ENCODE assay signal across 1 cellular context in genomic region chr5:76403713-76403962, GRCh38.
TF ChIP-seq lines count a peak whose summit lies in the region.

No MANE protein-coding gene starts in this region.

TF ChIP-seq in H1, 55 proteins besides CTCF, POLR2A, EP300 and RAD21 (continued from another document):
- TF ChIP-seq SUZ12 (IDR thresholded peaks at IDR 0.05; ENCODE audit: low read length) (peak; percentile 27; the same call in 1 of the 2 replicates), TEAD4 (IDR thresholded peaks at IDR 0.05; ENCODE audit: low read depth, low read length) (no peak), RBBP5 (IDR thresholded peaks at IDR 0.05; ENCODE audit: borderline replicate concordance, low read depth, low read length) (no peak), MAFK (IDR thresholded peaks at IDR 0.05; ENCODE audit: low read depth, low read length) (no peak), CBX5 (IDR thresholded peaks at IDR 0.05; ENCODE audit: low read depth, low read length) (no peak), TBP (IDR thresholded peaks at IDR 0.05; ENCODE audit: low read depth, low read length) (no peak), SP1 (IDR thresholded peaks at IDR 0.05; ENCODE audit: low read depth, low read length) (no peak), FOSL1 (IDR thresholded peaks at IDR 0.05; ENCODE audit: insufficient read depth, low read depth, low read length) (no peak), EGR1 (IDR thresholded peaks at IDR 0.05; ENCODE audit: borderline replicate concordance, low read depth, low read length) (no peak), NANOG (IDR thresholded peaks at IDR 0.05; ENCODE audit: insufficient read depth, low read depth, low read length, poor library complexity, severe bottlenecking) (no peak), SIRT6 (IDR thresholded peaks at IDR 0.05; ENCODE audit: low read length) (no peak), USF2 (IDR thresholded peaks at IDR 0.05; ENCODE audit: low read length) (no peak), KDM4A (IDR thresholded peaks at IDR 0.05; ENCODE audit: low read depth, low read length, severe bottlenecking) (peak; percentile 59), RFX5 (IDR thresholded peaks at IDR 0.05; ENCODE audit: borderline replicate concordance, low read depth, low read length) (no peak), ZNF274 (IDR thresholded peaks at IDR 0.05; ENCODE audit: borderline replicate concordance, extremely low read depth, low read length) (no peak)
- TF ChIP-seq, protein P1, sequence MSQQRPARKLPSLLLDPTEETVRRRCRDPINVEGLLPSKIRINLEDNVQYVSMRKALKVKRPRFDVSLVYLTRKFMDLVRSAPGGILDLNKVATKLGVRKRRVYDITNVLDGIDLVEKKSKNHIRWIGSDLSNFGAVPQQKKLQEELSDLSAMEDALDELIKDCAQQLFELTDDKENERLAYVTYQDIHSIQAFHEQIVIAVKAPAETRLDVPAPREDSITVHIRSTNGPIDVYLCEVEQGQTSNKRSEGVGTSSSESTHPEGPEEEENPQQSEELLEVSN (IDR thresholded peaks at IDR 0.05), result no peak
TF ChIP-seq in H1: peak in this region for 6.
